Comparison of ENCODE assay signal across 11 cellular contexts in genomic region chr21:26115899-26116298, GRCh38. TPM values are rescaled to one million over a fixed set of nuclear protein-coding genes. Genes with fewer than 3 reads are reported as not detected.
A peak's percentile ranks its signal among the peaks of the same experiment; 100 is the strongest.
DNase-seq lines count a peak whose midpoint lies in the region; ATAC-seq and TF ChIP-seq lines count a peak whose summit lies in the region.
"Had no signal": no experiment of that assay in that cellular context is flagged by ENCODE, and none has a peak within 500 bp of the region (broad histone marks: within the 10 kb centered on the region; RNA-seq: fewer than 3 reads in every experiment).

No MANE protein-coding gene starts in this region.

- H3K4me1 ChIP-seq in GM23248 (ENCODE audit: insufficient read depth) = peaks cover 40% of the 10 kb centered on the region
- peaks cover 0 to 3% (median 0%) of the 10 kb centered on the region in 3 donors for H3K4me1 ChIP-seq in skeletal muscle tissue (ENCODE audit: control insufficient read depth in 3 of 3, insufficient read depth in 3 of 3, low read length in 3 of 3)

- H3K9ac ChIP-seq in GM23248 (peak overlapping the region; percentile 66), skeletal muscle tissue (ENCODE audit: low read depth in 1 of 3, low read length in 3 of 3) (no peak overlapping the region)
- H3K9ac ChIP-seq: neural progenitor cell had no signal

- H3K4me2 ChIP-seq in GM23248 (ENCODE audit: unreplicated experiment) = peak overlapping the region; percentile 65
- H3K4me2 ChIP-seq: neural progenitor cell had no signal

- POLR2A ChIA-PET in activated CD4-positive, alpha-beta T cell treated with anti-CD3 and anti-CD28 coated beads, Interleukin-2, amount 10 ng/mL, durations not matched to agents 7 days and 5 days (lab: Charles Lee) = no interaction called here

- H3K27ac ChIP-seq in GM23248 = peak overlapping the region; percentile 84
- H3K27ac ChIP-seq in VCaP = peak overlapping the region; percentile 52
- H3K27ac ChIP-seq in skeletal muscle tissue (ENCODE audit: low read depth, low read length) = peak overlapping the region; percentile 55
- H3K27ac ChIP-seq: neural progenitor cell had no signal

- H3K9me2 ChIP-seq in GM23248 (ENCODE audit: insufficient read depth) = no peaks in the 10 kb centered on the region

- in situ Hi-C loops in GM23248 (cut with MboI) (no loop called here), KBM-7 (cut with MboI; ENCODE audit: low pct_unique_long_range_greater_than_20kb, low sequenced_read_pairs) (no loop called here)

- H3K4me3 ChIP-seq in GM23248 (peak overlapping the region; percentile 45; the same call in 1 of the 2 replicates), skeletal muscle tissue (ENCODE audit: low read length in 3 of 3) (no peak overlapping the region)
- H3K4me3 ChIP-seq: neural progenitor cell had no signal

- no peaks in the 10 kb centered on the region for H3K27me3 Mint-ChIP-seq in activated CD4-positive, alpha-beta T cell treated with anti-CD3 and anti-CD28 coated beads, Interleukin-2, amount 10 ng/mL, durations not matched to agents 7 days and 5 days
- H3K27me3 Mint-ChIP-seq: dendritic cell treated with granulocyte-macrophage colony-stimulating factor and Interleukin-4, amounts not matched to agents 40 ng/mL and 50 ng/mL, for 4 days had no signal

- no peak overlapping the region for H3K4me3 Mint-ChIP-seq in activated CD4-positive, alpha-beta T cell treated with anti-CD3 and anti-CD28 coated beads, Interleukin-2, amount 10 ng/mL, durations not matched to agents 7 days and 5 days
- H3K4me3 Mint-ChIP-seq: dendritic cell treated with granulocyte-macrophage colony-stimulating factor and Interleukin-4, amounts not matched to agents 40 ng/mL and 50 ng/mL, for 4 days; neural progenitor cell had no signal

- H3K27ac Mint-ChIP-seq in activated CD4-positive, alpha-beta T cell treated with anti-CD3 and anti-CD28 coated beads, Interleukin-2, amount 10 ng/mL, durations not matched to agents 7 days and 5 days = no peak overlapping the region
- H3K27ac Mint-ChIP-seq: dendritic cell treated with granulocyte-macrophage colony-stimulating factor and Interleukin-4, amounts not matched to agents 40 ng/mL and 50 ng/mL, for 4 days had no signal

- no peak for ATAC-seq in GM18858 (IDR thresholded peaks at IDR 0.05; ENCODE audit: unreplicated experiment)

- H3K4me1 Mint-ChIP-seq in activated CD4-positive, alpha-beta T cell treated with anti-CD3 and anti-CD28 coated beads, Interleukin-2, amount 10 ng/mL, durations not matched to agents 7 days and 5 days = peaks cover 3% of the 10 kb centered on the region

- peaks cover 41% of the 10 kb centered on the region for H3F3A ChIP-seq in GM23248 (ENCODE audit: insufficient read depth)

- H3K36me3 ChIP-seq in GM23248 (ENCODE audit: low read depth) = 0 out of 2 replicates have a peak, but pooled peaks cover 7% of the 10 kb centered on the region
- H3K36me3 ChIP-seq in skeletal muscle tissue (ENCODE audit: control insufficient read depth in 3 of 3, insufficient read depth in 3 of 3, low read length in 3 of 3) = no peaks in the 10 kb centered on the region

- H3K36me3 Mint-ChIP-seq in activated CD4-positive, alpha-beta T cell treated with anti-CD3 and anti-CD28 coated beads, Interleukin-2, amount 10 ng/mL, durations not matched to agents 7 days and 5 days (ENCODE audit: low read depth) = no peaks in the 10 kb centered on the region

- CTCF ChIA-PET in activated CD4-positive, alpha-beta T cell treated with anti-CD3 and anti-CD28 coated beads, Interleukin-2, amount 10 ng/mL, durations not matched to agents 7 days and 5 days (lab: Charles Lee) = no interaction called here

- no peak for TF ChIP-seq CTCF in VCaP (conservative IDR thresholded peaks at IDR 0.05)

- no peaks in the 10 kb centered on the region; the same call in 1 of the 2 replicates for H4K20me1 ChIP-seq in GM23248 (ENCODE audit: insufficient read depth)

- H3K79me2 ChIP-seq in GM23248 (ENCODE audit: insufficient read depth) = peaks cover 78% of the 10 kb centered on the region

- H3K27me3 ChIP-seq in GM23248 (replicated peaks; ENCODE audit: insufficient read depth) (no peaks in the 10 kb centered on the region), skeletal muscle tissue (ENCODE audit: control insufficient read depth in 3 of 3, insufficient read depth in 3 of 3, low read length in 3 of 3) (no peaks in the 10 kb centered on the region)
- H3K27me3 ChIP-seq: neural progenitor cell had no signal

- no peak overlapping the region for H2AFZ ChIP-seq in GM23248
- H2AFZ ChIP-seq: neural progenitor cell had no signal

- H3K9me3 ChIP-seq in GM23248 (ENCODE audit: low read depth) = no peaks in the 10 kb centered on the region
- no peaks in the 10 kb centered on the region for H3K9me3 ChIP-seq in skeletal muscle tissue (ENCODE audit: control insufficient read depth in 3 of 3, low read length in 3 of 3)

- H3K9me3 Mint-ChIP-seq in activated CD4-positive, alpha-beta T cell treated with anti-CD3 and anti-CD28 coated beads, Interleukin-2, amount 10 ng/mL, durations not matched to agents 7 days and 5 days = no peaks in the 10 kb centered on the region
- H3K9me3 Mint-ChIP-seq: dendritic cell treated with granulocyte-macrophage colony-stimulating factor and Interleukin-4, amounts not matched to agents 40 ng/mL and 50 ng/mL, for 4 days had no signal

- peak; percentile 83 for DNase-seq in GM23248
- DNase-seq in glomerular endothelial cell (ENCODE audit: extremely low read depth, low read depth, low spot score) = peak; percentile 58
- no peak for DNase-seq in KBM-7
- DNase-seq in activated CD4-positive, alpha-beta T cell treated with anti-CD3 and anti-CD28 coated beads, Interleukin-2, amount 10 ng/mL, durations not matched to agents 7 days and 5 days = no peak
- no peak for DNase-seq in T-helper 9 cell
- DNase-seq: OCI-M1 had no signal

- 14 to 27% methylated on average over 2 of the region's 2 CpGs for WGBS in GM23248 (ENCODE audit: low coverage in 1 of 2, low lambda C conversion rate in 2 of 2, missing lambda C conversion rate in 2 of 2), 2 experiments

RNA-seq across cellular contexts. Expression of gene APP, which starts 54.7 kb away (rescaled TPM):
- total RNA-seq in GM23248 (2014; rRNA removed; shearing (Covaris generic)) = 276 and 292 TPM in 2 replicates
- 28.5 and 35.0 TPM in 2 replicates for polyA plus RNA-seq in GM23248 (2016; fragmentation: Nextera tagmentation; extraction: Ambion mirVana)
- total RNA-seq in glomerular endothelial cell (1,771 and 1,790 TPM in 2 replicates), skeletal muscle tissue (141 TPM)
- 10 to 100 TPM; 31.0 to 31.4 TPM for total RNA-seq in activated CD4-positive, alpha-beta T cell treated with anti-CD3 and anti-CD28 coated beads, Interleukin-2, amount 10 ng/mL, durations not matched to agents 7 days and 5 days

Comparison
In these comparisons a context has a peak if more than half of its experiments do, and no peak if none do; other contexts are left out.
1. DNase-seq: peak in GM23248 (single experiment) and glomerular endothelial cell (single experiment); none in KBM-7 (single experiment), activated CD4-positive, alpha-beta T cell treated with anti-CD3 and anti-CD28 coated beads, Interleukin-2, amount 10 ng/mL, durations not matched to agents 7 days and 5 days (single experiment) and T-helper 9 cell (single experiment).
2. Peak in every context shown above with its lines, with median percentiles within 50 percentile points of each other: H3K27ac ChIP-seq.